ENCODE assay signal across 10 cellular contexts in the genomic region with DNA sequence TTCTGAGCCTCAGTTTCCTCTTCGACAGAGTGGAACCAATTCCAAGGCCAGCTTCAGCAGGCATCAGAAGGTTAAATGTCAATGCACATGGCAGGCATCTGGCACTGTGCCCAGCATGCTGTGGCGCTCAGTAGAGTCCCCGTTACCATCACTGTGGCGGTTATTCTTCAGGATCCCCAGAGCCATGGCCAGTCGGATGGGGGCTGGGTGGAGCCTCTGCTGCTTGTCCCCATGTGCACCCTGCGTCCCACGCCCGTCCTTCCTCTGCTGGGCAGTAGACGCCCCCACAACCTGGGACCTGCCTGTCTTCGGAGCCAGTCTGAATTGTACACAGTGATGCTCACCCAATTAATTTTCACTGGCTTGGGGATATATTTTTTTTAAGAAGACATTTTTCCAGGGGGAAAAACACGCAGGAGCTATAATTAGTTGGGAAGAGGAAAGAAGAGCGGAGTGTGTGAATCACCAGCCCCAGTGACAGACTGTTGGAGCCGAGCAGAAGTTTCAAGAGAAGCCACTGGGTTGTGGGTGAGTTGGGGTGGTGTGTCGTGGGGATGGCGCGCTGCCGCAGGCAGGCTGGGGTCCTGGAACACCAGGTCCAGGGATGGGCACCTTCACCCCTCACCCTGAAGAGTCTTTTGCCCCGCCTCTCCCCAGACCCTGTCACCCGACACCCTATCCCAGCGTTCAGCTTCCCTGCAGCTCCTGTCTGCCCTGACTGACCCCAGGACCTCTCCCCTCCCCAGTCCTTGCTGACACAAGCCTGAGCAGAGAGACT. TPM values are rescaled to one million over a fixed set of nuclear protein-coding genes. Genes with fewer than 3 reads are reported as not detected.
DNase-seq lines count a peak whose midpoint lies in the region; ATAC-seq, FAIRE-seq and TF ChIP-seq lines count a peak whose summit lies in the region.
"Had no signal": no experiment of that assay in that cellular context is flagged by ENCODE, and none has a peak within 500 bp of the region (broad histone marks: within the 10 kb centered on the region; RNA-seq: fewer than 3 reads in every experiment).

No MANE protein-coding gene starts in this region.

- intact Hi-C loops in natural killer cell (cut with micrococcal nuclease), result no loop called here

- ATAC-seq in central memory CD8-positive, alpha-beta T cell (replicated peaks; ENCODE audit: extremely low read depth, poor library complexity, severe bottlenecking), result no peak
- no peak for ATAC-seq in natural killer cell
- ATAC-seq in activated T-cell treated with anti-CD3 and anti-CD28 coated beads, Interleukin-2, amount 50 U/mL, for 72 hours (replicated peaks in 1 of 2), result no peak
- ATAC-seq: left lung had no signal

- H2AFZ ChIP-seq in osteoblast (ENCODE audit: low read length), result peak overlapping the region; percentile 70

- H4K20me1 ChIP-seq in osteoblast (ENCODE audit: insufficient read depth, low read length), result no peaks in the 10 kb centered on the region

- no peaks in the 10 kb centered on the region for H3K9me3 ChIP-seq in osteoblast (ENCODE audit: low read depth, low read length)
- H3K9me3 ChIP-seq: left lung had no signal

- peak overlapping the region; percentile 46 for H3K27ac ChIP-seq in osteoblast (ENCODE audit: low read depth, low read length)

- peak overlapping the region; percentile 7 for H3K27ac Mint-ChIP-seq in central memory CD8-positive, alpha-beta T cell (ENCODE audit: low read depth)
- H3K27ac Mint-ChIP-seq in natural killer cell, result no peak overlapping the region
- no peak overlapping the region for H3K27ac Mint-ChIP-seq in activated T-cell treated with anti-CD3 and anti-CD28 coated beads, Interleukin-2, amount 50 U/mL, for 72 hours

- FAIRE-seq in HTR-8/SVneo (lab: Jason Lieb, UNC), result peak; percentile 69

- H3K4me1 Mint-ChIP-seq in central memory CD8-positive, alpha-beta T cell, result no peaks in the 10 kb centered on the region
- H3K4me1 Mint-ChIP-seq in natural killer cell, result peaks cover 0 to 5% of the 10 kb centered on the region in 2 donors
- H3K4me1 Mint-ChIP-seq in activated T-cell treated with anti-CD3 and anti-CD28 coated beads, Interleukin-2, amount 50 U/mL, for 72 hours (ENCODE audit: low read depth), result no peaks in the 10 kb centered on the region

- no peaks in the 10 kb centered on the region for H3K36me3 Mint-ChIP-seq in central memory CD8-positive, alpha-beta T cell (ENCODE audit: insufficient read depth)
- no peaks in the 10 kb centered on the region for H3K36me3 Mint-ChIP-seq in natural killer cell
- H3K36me3 Mint-ChIP-seq in activated T-cell treated with anti-CD3 and anti-CD28 coated beads, Interleukin-2, amount 50 U/mL, for 72 hours (ENCODE audit: insufficient read depth in 2 of 2), result no peaks in the 10 kb centered on the region

- peak overlapping the region; percentile 69 for H3K4me2 ChIP-seq in osteoblast (ENCODE audit: insufficient read depth, low read length)

- H3K79me2 ChIP-seq in osteoblast (ENCODE audit: insufficient read depth, low read length), result no peaks in the 10 kb centered on the region

- H3K36me3 ChIP-seq in osteoblast (ENCODE audit: insufficient read depth, low read length), result no peaks in the 10 kb centered on the region
- H3K36me3 ChIP-seq: left lung had no signal

- TF ChIP-seq CTCF in osteoblast (IDR thresholded peaks at IDR 0.05; ENCODE audit: extremely low read depth, low read depth, low read length) (no peak), natural killer cell (IDR thresholded peaks at IDR 0.05) (no peak)

- H3K4me3 ChIP-seq in osteoblast (ENCODE audit: insufficient read depth, low read length), result peak overlapping the region; percentile 47
- H3K4me3 ChIP-seq: left lung had no signal

- no peaks in the 10 kb centered on the region for H3K27me3 ChIP-seq in osteoblast (ENCODE audit: insufficient read depth, low read length)
- H3K27me3 ChIP-seq: left lung had no signal

- H3K4me1 ChIP-seq in osteoblast (ENCODE audit: insufficient read depth, low read length), result peaks cover 30% of the 10 kb centered on the region

- DNase-seq in HTR-8/SVneo (ENCODE audit: insufficient read length, low spot score) (no peak), osteoblast (ENCODE audit: insufficient read length, low spot score, missing footprints) (peak; percentile 96), natural killer cell (no peak), NCI-H2029 treated with DMSO at 0.1 percent for 48 hours (lab: John Stamatoyannopoulos, UW) (no peak)
- DNase-seq in central memory CD8-positive, alpha-beta T cell (ENCODE audit: low spot score in 2 of 2), result no peak
- no peak for DNase-seq in activated T-cell treated with anti-CD3 and anti-CD28 coated beads, Interleukin-2, amount 50 U/mL, for 72 hours
- DNase-seq: GDM1; NCI-H2029; stimulated activated CD4-positive, alpha-beta T cell treated with anti-CD3 and anti-CD28 coated beads, Interleukin-2, amount 100 ng/mL, for 24 hours had no signal

- H3K4me3 Mint-ChIP-seq in central memory CD8-positive, alpha-beta T cell, result no peak overlapping the region
- no peak overlapping the region for H3K4me3 Mint-ChIP-seq in natural killer cell
- no peak overlapping the region for H3K4me3 Mint-ChIP-seq in activated T-cell treated with anti-CD3 and anti-CD28 coated beads, Interleukin-2, amount 50 U/mL, for 72 hours

- H3K9me3 Mint-ChIP-seq in central memory CD8-positive, alpha-beta T cell, result no peaks in the 10 kb centered on the region
- H3K9me3 Mint-ChIP-seq in natural killer cell, result no peaks in the 10 kb centered on the region
- H3K9me3 Mint-ChIP-seq in activated T-cell treated with anti-CD3 and anti-CD28 coated beads, Interleukin-2, amount 50 U/mL, for 72 hours, result no peaks in the 10 kb centered on the region

- no peaks in the 10 kb centered on the region for H3K27me3 Mint-ChIP-seq in central memory CD8-positive, alpha-beta T cell
- peaks cover 0 to 3% of the 10 kb centered on the region in 2 donors for H3K27me3 Mint-ChIP-seq in natural killer cell (ENCODE audit: low read depth in 2 of 2)
- no peaks in the 10 kb centered on the region for H3K27me3 Mint-ChIP-seq in activated T-cell treated with anti-CD3 and anti-CD28 coated beads, Interleukin-2, amount 50 U/mL, for 72 hours (ENCODE audit: low read depth)

RNA-seq across cellular contexts. Expression of gene RPL29, which starts 26.8 kb away (rescaled TPM):
- total RNA-seq in osteoblast (824 and 862 TPM in 2 replicates), natural killer cell (100 to 1,000 TPM; 486 to 819 (median 797) TPM)
- 1,000 to 10,000 TPM; 1,676 to 1,838 TPM for total RNA-seq in activated T-cell treated with anti-CD3 and anti-CD28 coated beads, Interleukin-2, amount 50 U/mL, for 72 hours

RNA-seq across cellular contexts. Expression of gene DUSP7, which starts 33.9 kb away (rescaled TPM):
- total RNA-seq in osteoblast, result 12.7 and 13.8 TPM in 2 replicates
- 10 to 100 TPM in 2 of 3 donors, 1 to 10 TPM in 1; 8.7 to 17.4 (median 11.6) TPM for total RNA-seq in natural killer cell
- 10 to 100 TPM; 12.8 to 15.7 TPM for total RNA-seq in activated T-cell treated with anti-CD3 and anti-CD28 coated beads, Interleukin-2, amount 50 U/mL, for 72 hours

RNA-seq across cellular contexts. Expression of gene ACY1, which starts 39.2 kb away (rescaled TPM):
- total RNA-seq in osteoblast, result 35.7 and 37.6 TPM in 2 replicates
- 10 to 100 TPM in 2 of 3 donors, 1 to 10 TPM in 1; 8.4 to 19.5 (median 13.8) TPM for total RNA-seq in natural killer cell
- 10 to 100 TPM; 30.2 to 42.4 TPM for total RNA-seq in activated T-cell treated with anti-CD3 and anti-CD28 coated beads, Interleukin-2, amount 50 U/mL, for 72 hours

RNA-seq across cellular contexts. Expression of gene ABHD14A, which starts 47.6 kb away (rescaled TPM):
- 16.5 and 18.8 TPM in 2 replicates for total RNA-seq in osteoblast
- total RNA-seq in natural killer cell, result 10 to 100 TPM; 12.0 to 14.7 (median 13.4) TPM
- 1 to 10 TPM; 6.6 to 8.9 TPM for total RNA-seq in activated T-cell treated with anti-CD3 and anti-CD28 coated beads, Interleukin-2, amount 50 U/mL, for 72 hours

RNA-seq across cellular contexts. Expression of gene ABHD14B, which starts 48.7 kb away (rescaled TPM):
- total RNA-seq in osteoblast (38.7 and 44.2 TPM in 2 replicates), natural killer cell (10 to 100 TPM; 32.8 to 42.2 (median 34.2) TPM)
- total RNA-seq in activated T-cell treated with anti-CD3 and anti-CD28 coated beads, Interleukin-2, amount 50 U/mL, for 72 hours, result 10 to 100 TPM; 52.5 to 54.6 TPM
